Comparison of ENCODE assay signal across 14 cellular contexts in genomic region chr16:26830716-26831115, GRCh38.
"Had no signal": no experiment of that assay in that cellular context is flagged by ENCODE, and none has a peak within 500 bp of the region (broad histone marks: within the 10 kb centered on the region; RNA-seq: fewer than 3 reads in every experiment).

No MANE protein-coding gene starts in this region.

- H3K4me1 ChIP-seq: breast epithelium, gastroesophageal sphincter, psoas muscle, upper lobe of left lung had no signal

- H3K4me3 ChIP-seq: breast epithelium, gastroesophageal sphincter, psoas muscle, upper lobe of left lung had no signal

- H3K9me3 ChIP-seq: breast epithelium, psoas muscle, upper lobe of left lung had no signal

- H3K27me3 ChIP-seq: breast epithelium, upper lobe of left lung had no signal

- H3K36me3 ChIP-seq: breast epithelium, gastroesophageal sphincter, upper lobe of left lung had no signal

- H3K27ac ChIP-seq: breast epithelium, gastroesophageal sphincter, psoas muscle, upper lobe of left lung had no signal

- DNase-seq: activated CD4-positive, alpha-beta T cell treated with anti-CD3 and anti-CD28 coated beads, Interleukin-2, amount 50 U/mL, for 4 hours; activated CD4-positive, CD25-positive, alpha-beta regulatory T cell treated with anti-CD3 and anti-CD28 coated beads, Interleukin-2, amount 50 U/mL, for 72 hours; activated T-cell treated with anti-CD3 and anti-CD28 coated beads, Interleukin-2, amount 50 U/mL, for 1 hour; amygdala; kidney; midbrain; nucleus accumbens; psoas muscle; stimulated activated CD4-positive, alpha-beta T cell treated with anti-CD3 and anti-CD28 coated beads, Interleukin-4, amount 100 ng/mL, for 1 hour; stimulated activated CD8-positive, alpha-beta memory T cell treated with anti-CD3 and anti-CD28 coated beads, Interleukin-4, amount 100 ng/mL, for 48 hours; T-helper 9 cell; upper lobe of left lung had no signal
